In genomic region chr5:126519637-126520592, GRCh38 we compare ENCODE assay signal across 8 cellular contexts.
DNase-seq lines count a peak whose midpoint lies in the region; ATAC-seq, FAIRE-seq and TF ChIP-seq lines count a peak whose summit lies in the region.
"Had no signal": no experiment of that assay in that cellular context is flagged by ENCODE, and none has a peak within 500 bp of the region (broad histone marks: within the 10 kb centered on the region; RNA-seq: fewer than 3 reads in every experiment).

No MANE protein-coding gene starts in this region.

- H3K4me1 Mint-ChIP-seq in chondrocyte (ENCODE audit: low read depth), result peaks cover 56% of the 10 kb centered on the region
- no peaks in the 10 kb centered on the region for H3K4me1 Mint-ChIP-seq in activated CD4-positive, alpha-beta memory T cell treated with anti-CD3 and anti-CD28 coated beads, Interleukin-2, amount 10 ng/mL, durations not matched to agents 7 days and 5 days

- 41% methylated on average over 5 of the region's 6 CpGs for WGBS in mesenchymal stem cell
- WGBS in thymus, result 63% methylated on average over 6 of the region's 6 CpGs

- H2BK15ac ChIP-seq in mesenchymal stem cell (ENCODE audit: low read depth, poor library complexity, severe bottlenecking), result peak overlapping the region; percentile 80

- DNase-seq in NCI-H2227 treated with DMSO at 0.1 percent for 48 hours (lab: John Stamatoyannopoulos, UW) (peak; percentile 6), chondrocyte (ENCODE audit: low spot score) (no peak), mesenchymal stem cell (peak; percentile 62), GM12891 (ENCODE audit: insufficient read length, low spot score) (no peak)
- no peak for DNase-seq in activated CD4-positive, alpha-beta memory T cell treated with anti-CD3 and anti-CD28 coated beads, Interleukin-2, amount 10 ng/mL, durations not matched to agents 7 days and 5 days
- DNase-seq: NCI-H146 had no signal

- H2BK5ac ChIP-seq in mesenchymal stem cell (ENCODE audit: low read depth, low read length, poor library complexity, severe bottlenecking), result peak overlapping the region; percentile 77

- no peaks in the 10 kb centered on the region for H3K9me3 Mint-ChIP-seq in chondrocyte (ENCODE audit: low read depth)
- H3K9me3 Mint-ChIP-seq in activated CD4-positive, alpha-beta memory T cell treated with anti-CD3 and anti-CD28 coated beads, Interleukin-2, amount 10 ng/mL, durations not matched to agents 7 days and 5 days, result no peaks in the 10 kb centered on the region

- peak overlapping the region; percentile 46 to 88 for H2BK12ac ChIP-seq in mesenchymal stem cell (ENCODE audit: low read length in 2 of 2)

- no peaks in the 10 kb centered on the region for H3K36me3 Mint-ChIP-seq in chondrocyte (ENCODE audit: low read depth)
- H3K36me3 Mint-ChIP-seq in activated CD4-positive, alpha-beta memory T cell treated with anti-CD3 and anti-CD28 coated beads, Interleukin-2, amount 10 ng/mL, durations not matched to agents 7 days and 5 days (ENCODE audit: low read depth), result no peaks in the 10 kb centered on the region

- H3K4me2 ChIP-seq in mesenchymal stem cell (ENCODE audit: low read length, poor library complexity, severe bottlenecking), result peak overlapping the region; percentile 59

- H3K27ac ChIP-seq in mesenchymal stem cell (ENCODE audit: low read length, poor library complexity, severe bottlenecking) (peak overlapping the region; percentile 83), thymus (ENCODE audit: low read depth) (peak overlapping the region; percentile 19)

- peak overlapping the region; percentile 98 for H4K8ac ChIP-seq in mesenchymal stem cell (ENCODE audit: low read length)

- peak overlapping the region in 1 of 2 experiments; percentile 56 for H3K4me3 ChIP-seq in mesenchymal stem cell (ENCODE audit: insufficient read depth in 1 of 2, low read depth in 1 of 2, low read length in 2 of 2)
- H3K4me3 ChIP-seq in thymus (ENCODE audit: low read length), result no peak overlapping the region

- H2AFZ ChIP-seq in mesenchymal stem cell (ENCODE audit: low read depth, low read length), result peak overlapping the region; percentile 33

- TF ChIP-seq POLR2A in GM12891 (IDR thresholded peaks at IDR 0.05; ENCODE audit: low read depth, low read length), result no peak

- CTCF ChIA-PET in activated CD4-positive, alpha-beta memory T cell treated with anti-CD3 and anti-CD28 coated beads, Interleukin-2, amount 10 ng/mL, durations not matched to agents 7 days and 5 days (lab: Charles Lee), result interaction anchor here (1.2 to 1.8 kb wide), 2 partner anchors 27 to 42 kb away, joined by 3 read pairs; no protein-coding TSS in a partner anchor

- H3K4me1 ChIP-seq in mesenchymal stem cell (ENCODE audit: control insufficient read depth, insufficient read depth, low read depth, low read length) (peaks cover 4% of the 10 kb centered on the region), thymus (ENCODE audit: control insufficient read depth, insufficient read depth, low read length) (no peaks in the 10 kb centered on the region)

- peak overlapping the region; percentile 60 for H3K27ac Mint-ChIP-seq in chondrocyte (ENCODE audit: unreplicated experiment)
- H3K27ac Mint-ChIP-seq in activated CD4-positive, alpha-beta memory T cell treated with anti-CD3 and anti-CD28 coated beads, Interleukin-2, amount 10 ng/mL, durations not matched to agents 7 days and 5 days, result no peak overlapping the region

- peak overlapping the region; percentile 3 for H3K4me3 Mint-ChIP-seq in chondrocyte (ENCODE audit: unreplicated experiment)
- no peak overlapping the region for H3K4me3 Mint-ChIP-seq in activated CD4-positive, alpha-beta memory T cell treated with anti-CD3 and anti-CD28 coated beads, Interleukin-2, amount 10 ng/mL, durations not matched to agents 7 days and 5 days

- peak overlapping the region; percentile 48 for H3K9ac ChIP-seq in mesenchymal stem cell (ENCODE audit: low read length)

- no peaks in the 10 kb centered on the region for H3K27me3 ChIP-seq in mesenchymal stem cell (ENCODE audit: control insufficient read depth in 1 of 2, insufficient read depth in 1 of 2, low read length in 2 of 2)
- no peaks in the 10 kb centered on the region for H3K27me3 ChIP-seq in thymus (ENCODE audit: control insufficient read depth, insufficient read depth)

- H3K79me1 ChIP-seq in mesenchymal stem cell (replicated peaks; ENCODE audit: low read length, poor library complexity, severe bottlenecking), result no peaks in the 10 kb centered on the region

- H3K18ac ChIP-seq in mesenchymal stem cell (ENCODE audit: low read depth in 1 of 2, low read length in 2 of 2), result peak overlapping the region; percentile 76 to 97

- no peak for ATAC-seq in HG02973 (IDR thresholded peaks at IDR 0.05; ENCODE audit: unreplicated experiment)

- no peak overlapping the region for H3K14ac ChIP-seq in mesenchymal stem cell (ENCODE audit: low read length in 2 of 2)

- H3K27me3 Mint-ChIP-seq in chondrocyte (ENCODE audit: low read depth), result no peaks in the 10 kb centered on the region
- peaks cover 5% of the 10 kb centered on the region for H3K27me3 Mint-ChIP-seq in activated CD4-positive, alpha-beta memory T cell treated with anti-CD3 and anti-CD28 coated beads, Interleukin-2, amount 10 ng/mL, durations not matched to agents 7 days and 5 days

- H3K4ac ChIP-seq in mesenchymal stem cell (ENCODE audit: low read depth in 1 of 2, low read length in 2 of 2), result peak overlapping the region; percentile 47 to 86

- peak overlapping the region; percentile 97 for H4K91ac ChIP-seq in mesenchymal stem cell (ENCODE audit: low read length)

- H2BK120ac ChIP-seq in mesenchymal stem cell (ENCODE audit: low read depth, low read length), result peak overlapping the region; percentile 89

- H2AK5ac ChIP-seq in mesenchymal stem cell (ENCODE audit: low read length, severe bottlenecking), result no peak overlapping the region

- H3K9me3 ChIP-seq in mesenchymal stem cell (ENCODE audit: control insufficient read depth, low read length) (no peaks in the 10 kb centered on the region), thymus (ENCODE audit: control insufficient read depth) (no peaks in the 10 kb centered on the region)

- POLR2A ChIA-PET in activated CD4-positive, alpha-beta memory T cell treated with anti-CD3 and anti-CD28 coated beads, Interleukin-2, amount 10 ng/mL, durations not matched to agents 7 days and 5 days (lab: Charles Lee), result no interaction called here

- TF ChIP-seq CTCF in chondrocyte (IDR thresholded peaks at IDR 0.05), result no peak

- H3K23ac ChIP-seq in mesenchymal stem cell (ENCODE audit: low read length in 2 of 2), result no peak overlapping the region

- no peak for FAIRE-seq in GM12891 (lab: Jason Lieb, UNC)

- H3K36me3 ChIP-seq in mesenchymal stem cell (ENCODE audit: control insufficient read depth in 1 of 2, insufficient read depth in 2 of 2, low read depth in 1 of 2, low read length in 2 of 2), result no peaks in the 10 kb centered on the region
- H3K36me3 ChIP-seq in thymus (ENCODE audit: control insufficient read depth, insufficient read depth), result no peaks in the 10 kb centered on the region

TF ChIP-seq in GM12891, 5 proteins besides CTCF, POLR2A, EP300 and RAD21:
- TF ChIP-seq TAF1 (IDR thresholded peaks at IDR 0.05; ENCODE audit: low read depth, low read length), result no peak
- TF ChIP-seq POLR2AphosphoS5 (IDR thresholded peaks at IDR 0.05; ENCODE audit: low read depth, low read length), result no peak
- TF ChIP-seq SPI1 (IDR thresholded peaks at IDR 0.05; ENCODE audit: low read depth, low read length), result no peak
- no peak for TF ChIP-seq PAX5 (IDR thresholded peaks at IDR 0.05; ENCODE audit: insufficient read depth, low read length, severe bottlenecking)
- no peak for TF ChIP-seq POU2F2 (IDR thresholded peaks at IDR 0.05; ENCODE audit: low read depth, low read length)

Comparison
In these comparisons a context has a peak if more than half of its experiments do, and no peak if none do; other contexts are left out.
1. DNase-seq: peak in NCI-H2227 treated with DMSO at 0.1 percent for 48 hours (single experiment) and mesenchymal stem cell (single experiment); none in chondrocyte (single experiment), GM12891 (single experiment) and activated CD4-positive, alpha-beta memory T cell treated with anti-CD3 and anti-CD28 coated beads, Interleukin-2, amount 10 ng/mL, durations not matched to agents 7 days and 5 days (single experiment).